In the genomic region with DNA sequence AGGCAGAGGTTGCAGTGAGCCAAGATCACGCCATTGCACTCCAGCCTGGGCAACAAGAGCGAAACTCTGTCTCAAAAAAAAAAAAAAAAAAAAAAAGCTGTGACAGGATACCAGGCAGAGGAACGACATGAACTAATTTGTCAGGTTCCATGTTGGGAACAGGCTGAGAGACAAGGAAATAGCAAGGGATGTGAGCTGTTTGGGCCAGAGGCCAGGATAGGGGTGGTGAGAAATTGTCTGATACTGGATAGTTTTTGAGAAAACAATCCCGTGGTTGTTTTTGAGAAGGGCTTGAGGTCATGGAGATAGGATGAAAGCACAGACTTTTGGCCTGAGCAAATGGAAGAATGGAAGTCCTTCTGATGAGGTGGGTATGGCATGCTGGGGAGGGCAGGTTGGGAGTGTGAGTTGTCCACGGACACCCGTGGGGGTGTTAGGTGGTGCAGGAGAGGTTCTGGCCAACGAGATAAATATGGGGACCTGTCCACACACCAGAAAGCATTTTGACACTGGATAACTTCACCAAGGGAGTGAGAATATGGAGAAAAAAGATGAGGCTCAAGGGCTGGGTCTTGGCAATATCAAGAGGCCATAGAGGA, we compare ENCODE assay signal across 1 cellular context.
TF ChIP-seq lines count a peak whose summit lies in the region.

No MANE protein-coding gene starts in this region.

TF ChIP-seq in GM23338, 12 proteins besides CTCF, POLR2A, EP300 and RAD21 (continued from another document):
- no peak for TF ChIP-seq ZNF462 (CRISPR knock-in tag; IDR thresholded peaks at IDR 0.05)
- TF ChIP-seq JUNB (IDR thresholded peaks at IDR 0.05; ENCODE audit: unreplicated experiment): no peak
- TF ChIP-seq ZNF114 (CRISPR knock-in tag; IDR thresholded peaks at IDR 0.05): no peak
- TF ChIP-seq STAT1 (IDR thresholded peaks at IDR 0.05; ENCODE audit: unreplicated experiment): no peak
- TF ChIP-seq NANOG (IDR thresholded peaks at IDR 0.05; ENCODE audit: borderline replicate concordance): no peak
- TF ChIP-seq, protein P1, sequence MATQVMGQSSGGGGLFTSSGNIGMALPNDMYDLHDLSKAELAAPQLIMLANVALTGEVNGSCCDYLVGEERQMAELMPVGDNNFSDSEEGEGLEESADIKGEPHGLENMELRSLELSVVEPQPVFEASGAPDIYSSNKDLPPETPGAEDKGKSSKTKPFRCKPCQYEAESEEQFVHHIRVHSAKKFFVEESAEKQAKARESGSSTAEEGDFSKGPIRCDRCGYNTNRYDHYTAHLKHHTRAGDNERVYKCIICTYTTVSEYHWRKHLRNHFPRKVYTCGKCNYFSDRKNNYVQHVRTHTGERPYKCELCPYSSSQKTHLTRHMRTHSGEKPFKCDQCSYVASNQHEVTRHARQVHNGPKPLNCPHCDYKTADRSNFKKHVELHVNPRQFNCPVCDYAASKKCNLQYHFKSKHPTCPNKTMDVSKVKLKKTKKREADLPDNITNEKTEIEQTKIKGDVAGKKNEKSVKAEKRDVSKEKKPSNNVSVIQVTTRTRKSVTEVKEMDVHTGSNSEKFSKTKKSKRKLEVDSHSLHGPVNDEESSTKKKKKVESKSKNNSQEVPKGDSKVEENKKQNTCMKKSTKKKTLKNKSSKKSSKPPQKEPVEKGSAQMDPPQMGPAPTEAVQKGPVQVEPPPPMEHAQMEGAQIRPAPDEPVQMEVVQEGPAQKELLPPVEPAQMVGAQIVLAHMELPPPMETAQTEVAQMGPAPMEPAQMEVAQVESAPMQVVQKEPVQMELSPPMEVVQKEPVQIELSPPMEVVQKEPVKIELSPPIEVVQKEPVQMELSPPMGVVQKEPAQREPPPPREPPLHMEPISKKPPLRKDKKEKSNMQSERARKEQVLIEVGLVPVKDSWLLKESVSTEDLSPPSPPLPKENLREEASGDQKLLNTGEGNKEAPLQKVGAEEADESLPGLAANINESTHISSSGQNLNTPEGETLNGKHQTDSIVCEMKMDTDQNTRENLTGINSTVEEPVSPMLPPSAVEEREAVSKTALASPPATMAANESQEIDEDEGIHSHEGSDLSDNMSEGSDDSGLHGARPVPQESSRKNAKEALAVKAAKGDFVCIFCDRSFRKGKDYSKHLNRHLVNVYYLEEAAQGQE (IDR thresholded peaks at IDR 0.05; ENCODE audit: unreplicated experiment): no peak
